Comparison of ENCODE assay signal across 4 cellular contexts in the genomic region with DNA sequence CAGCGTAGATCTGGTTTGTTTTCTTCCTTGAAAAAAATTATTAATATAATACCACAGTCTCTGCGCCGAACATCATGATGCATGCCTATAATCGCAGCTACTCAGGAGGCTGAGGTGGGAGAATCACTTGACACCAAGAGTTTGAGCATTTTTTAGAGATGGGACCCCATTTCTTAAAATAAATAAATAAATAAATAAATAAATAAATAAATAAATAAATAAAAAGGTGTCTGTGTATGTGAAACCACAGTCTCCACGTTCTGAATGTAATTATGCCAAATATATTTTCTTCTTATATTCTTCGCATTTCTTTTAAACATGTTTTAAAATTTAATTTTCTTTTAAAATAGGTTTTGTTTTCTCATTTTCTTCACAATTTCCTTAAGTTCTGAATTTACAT. TPM values are rescaled to one million over a fixed set of nuclear protein-coding genes. Genes with fewer than 3 reads are reported as not detected.
"Had no signal": no experiment of that assay in that cellular context is flagged by ENCODE, and none has a peak within 500 bp of the region (broad histone marks: within the 10 kb centered on the region; RNA-seq: fewer than 3 reads in every experiment).

No MANE protein-coding gene starts in this region.

RNA-seq across cellular contexts. Expression of gene CDRT15, which starts 54.6 kb away (rescaled TPM):
- total RNA-seq: LHCN-M2, M059J, MCF 10A, NCI-H460 had no signal
